Comparison of ENCODE assay signal across 13 cellular contexts in the genomic region with DNA sequence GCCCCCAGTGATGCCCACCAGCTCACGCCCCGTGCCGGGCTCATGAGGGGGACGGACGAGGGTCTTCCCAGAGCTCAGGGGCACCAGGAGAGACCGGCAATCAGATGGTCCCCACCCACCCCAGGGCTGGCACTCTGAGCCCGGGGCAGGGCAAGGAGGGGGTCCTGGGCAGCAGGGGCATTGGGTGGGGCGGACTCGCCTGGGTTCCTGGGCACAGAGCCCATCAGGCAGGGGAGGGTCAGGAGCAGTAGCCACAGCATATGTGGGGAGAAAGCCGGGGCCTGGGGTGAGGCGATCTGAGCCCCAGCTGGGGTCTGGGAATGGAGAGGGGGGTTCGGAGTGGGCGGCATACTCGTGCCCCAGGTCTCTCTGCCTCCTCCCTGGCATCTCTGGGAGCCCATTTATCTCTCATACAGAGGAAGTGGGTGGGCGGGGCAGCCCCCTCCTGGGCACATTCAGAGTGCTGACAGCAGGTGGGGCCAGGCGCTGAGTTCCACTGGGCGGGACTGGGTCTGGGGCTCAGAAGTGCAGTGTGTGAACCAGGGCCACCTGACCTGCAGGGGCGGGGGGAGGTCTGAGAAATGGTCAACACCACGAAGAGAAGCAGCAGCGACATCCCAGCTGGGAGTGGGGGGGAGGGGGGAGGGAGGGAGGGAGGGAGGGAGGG. TPM values are rescaled to one million over a fixed set of nuclear protein-coding genes. Genes with fewer than 3 reads are reported as not detected.
DNase-seq lines count a peak whose midpoint lies in the region; ATAC-seq, FAIRE-seq and TF ChIP-seq lines count a peak whose summit lies in the region.
"Had no signal": no experiment of that assay in that cellular context is flagged by ENCODE, and none has a peak within 500 bp of the region (broad histone marks: within the 10 kb centered on the region; RNA-seq: fewer than 3 reads in every experiment).

No MANE protein-coding gene starts in this region.

- WGBS in H9 (ENCODE audit: extremely low coverage, insufficient read length, low lambda C conversion rate): no CpG with 5 or more reads among the region's 20 CpGs
- 54% methylated on average over 17 of the region's 20 CpGs; no CpG with 5 or more reads in 1 of the 2 experiments for WGBS in H1 (ENCODE audit: extremely low coverage in 1 of 2, insufficient coverage in 1 of 2, insufficient read length in 1 of 2, insufficient replicate concordance in 2 of 2, low coverage in 1 of 2, low lambda C conversion rate in 2 of 2, missing lambda C conversion rate in 1 of 2), 2 experiments

- peak overlapping the region in 7 of 11 experiments; percentile 45 to 93 (median 86); a peak in 15 of 22 replicates for H3K27ac ChIP-seq in BLaER1 treated with 17β-estradiol and CSF1 and Interleukin-3, amounts not matched to agents 10 nM and 100 nM
- H3K27ac ChIP-seq in H9 (ENCODE audit: insufficient read length, low read depth, low read length): no peak overlapping the region
- no peak overlapping the region for H3K27ac ChIP-seq in H1 (ENCODE audit: low read depth, low read length)
- H3K27ac ChIP-seq: foreskin keratinocyte, spleen had no signal

- POLR2A ChIA-PET in H1 (lab: Charles Lee; ENCODE audit: partially characterized antibody): interaction anchor here (0.6 to 0.7 kb wide), 2 partner anchors 11 to 887 kb away, joined by 3 read pairs; no protein-coding TSS in a partner anchor

- CTCF ChIA-PET in H1 (lab: Charles Lee; ENCODE audit: partially characterized antibody): interaction anchor here (1.2 to 4.7 kb wide), 5 partner anchors 9 to 76 kb away, joined by 3 to 35 read pairs (median 4); no protein-coding TSS in a partner anchor

- no peaks in the 10 kb centered on the region for H4K20me1 ChIP-seq in BLaER1 treated with 17β-estradiol and CSF1 and Interleukin-3, amounts not matched to agents 10 nM and 100 nM
- no peaks in the 10 kb centered on the region for H4K20me1 ChIP-seq in H9 (ENCODE audit: control insufficient read depth, insufficient read depth, insufficient read length)
- peaks cover 0 to 2% of the 10 kb centered on the region in 2 experiments for H4K20me1 ChIP-seq in H1 (replicated peaks in 1 of 2; ENCODE audit: control insufficient read depth in 1 of 2, insufficient read depth in 2 of 2, low read length in 2 of 2)

- H3K4me2 ChIP-seq in BLaER1 treated with 17β-estradiol and CSF1 and Interleukin-3, amounts not matched to agents 10 nM and 100 nM: peak overlapping the region; percentile 16 to 99 (median 94); a peak in 19 of 22 replicates
- H3K4me2 ChIP-seq in H9 (ENCODE audit: insufficient read depth, insufficient read length, low read length): peak overlapping the region; percentile 68
- H3K4me2 ChIP-seq in H1 (ENCODE audit: insufficient read depth in 1 of 2, low read depth in 2 of 2, low read length in 2 of 2): peak overlapping the region; percentile 51 to 73

- no peak overlapping the region for H2BK120ac ChIP-seq in H9 (ENCODE audit: low read depth, low read length, poor library complexity, severe bottlenecking)
- H2BK120ac ChIP-seq in H1 (replicated peaks; ENCODE audit: low read depth, low read length): no peak overlapping the region

- H2BK5ac ChIP-seq in H9 (ENCODE audit: insufficient read length, low read length): no peak overlapping the region
- H2BK5ac ChIP-seq in H1 (ENCODE audit: low read depth, low read length): no peak overlapping the region

- H3K9ac ChIP-seq in BLaER1 treated with 17β-estradiol and CSF1 and Interleukin-3, amounts not matched to agents 10 nM and 100 nM: peak overlapping the region in 8 of 11 experiments; percentile 8 to 83 (median 64); a peak in 11 of 22 replicates
- H3K9ac ChIP-seq in H9 (ENCODE audit: extremely low read depth, insufficient read length, low read length) (no peak overlapping the region), H1 (replicated peaks in 1 of 4; ENCODE audit: extremely low read depth in 1 of 4, low read depth in 3 of 4, low read length in 3 of 4) (no peak overlapping the region)

- TF ChIP-seq CTCF in H9 (conservative IDR thresholded peaks at IDR 0.05): no peak
- TF ChIP-seq CTCF in H1 (IDR thresholded peaks at IDR 0.05; ENCODE audit: control extremely low read depth in 1 of 3, insufficient read depth in 1 of 3, low read depth in 1 of 3, low read length in 3 of 3): no peak

- no peak overlapping the region for H2AK5ac ChIP-seq in H9 (ENCODE audit: insufficient read length, low read length)
- H2AK5ac ChIP-seq in H1 (ENCODE audit: low read depth, low read length): no peak overlapping the region

- H3K14ac ChIP-seq in H9 (ENCODE audit: insufficient read depth, low read length) (no peak overlapping the region), H1 (ENCODE audit: insufficient read length) (no peak overlapping the region)

- H3K4ac ChIP-seq in H9 (ENCODE audit: low read depth, low read length) (no peak overlapping the region), H1 (replicated peaks; ENCODE audit: insufficient read length, low read depth, low read length) (no peak overlapping the region)

- H2BK20ac ChIP-seq in H9 (ENCODE audit: low read depth, low read length, poor library complexity, severe bottlenecking) (no peak overlapping the region), H1 (ENCODE audit: low read length) (no peak overlapping the region)

- no peaks in the 10 kb centered on the region for H3K23me2 ChIP-seq in H9 (ENCODE audit: insufficient read length, low read depth, low read length, poor library complexity, severe bottlenecking)
- H3K23me2 ChIP-seq in H1 (ENCODE audit: low read depth, low read length): peaks cover 3% of the 10 kb centered on the region; the same call in 1 of the 2 replicates

- H3K4me3 Mint-ChIP-seq in H9: peak overlapping the region; percentile 40 to 78

- H3K27me3 ChIP-seq in BLaER1 treated with 17β-estradiol and CSF1 and Interleukin-3, amounts not matched to agents 10 nM and 100 nM: peaks cover 4 to 44% (median 12%) of the 10 kb centered on the region in 11 experiments; a peak in 16 of 22 replicates
- H3K27me3 ChIP-seq in H9 (ENCODE audit: insufficient read depth, low read length) (peaks cover 7% of the 10 kb centered on the region; the same call in 1 of the 2 replicates), H1 (replicated peaks in 1 of 4; ENCODE audit: control insufficient read depth in 3 of 4, extremely low read depth in 1 of 4, insufficient read depth in 3 of 4, low read length in 3 of 4) (peaks cover 7 to 39% (median 26%) of the 10 kb centered on the region in 4 experiments)

- H3K23ac ChIP-seq in H9 (ENCODE audit: insufficient read length, low read depth, low read length) (no peak overlapping the region), H1 (ENCODE audit: insufficient read length) (no peak overlapping the region)

- H3K36me3 Mint-ChIP-seq in H9 (ENCODE audit: insufficient read depth in 1 of 3, low read depth in 3 of 3): no peaks in the 10 kb centered on the region

- H3K56ac ChIP-seq in H9 (ENCODE audit: insufficient read length, low read depth, low read length) (no peak overlapping the region), H1 (replicated peaks; ENCODE audit: insufficient read length, low read depth, low read length) (no peak overlapping the region)

- peak; percentile 67 for DNase-seq in H9
- DNase-seq in H1 (ENCODE audit: low read depth in 1 of 2, low spot score in 2 of 2): no peak
- DNase-seq in ureter (ENCODE audit: low spot score): no peak
- no peak for DNase-seq in NCI-H128 (lab: John Stamatoyannopoulos, UW; ENCODE audit: unreplicated experiment)
- DNase-seq: activated CD4-positive, alpha-beta T cell treated with anti-CD3 and anti-CD28 coated beads, Interleukin-2, amount 50 U/mL, for 4 hours; foreskin keratinocyte; kidney glomerular epithelial cell; spleen had no signal

- H4K91ac ChIP-seq in H9 (ENCODE audit: insufficient read length, low read depth, low read length) (no peak overlapping the region), H1 (replicated peaks; ENCODE audit: insufficient read length, low read length) (no peak overlapping the region)

- no peaks in the 10 kb centered on the region for H3K9me3 ChIP-seq in BLaER1 treated with 17β-estradiol and CSF1 and Interleukin-3, amounts not matched to agents 10 nM and 100 nM (replicated peaks in 1 of 11)
- H3K9me3 ChIP-seq in H9 (ENCODE audit: control insufficient read depth, low read depth, low read length) (no peaks in the 10 kb centered on the region), H1 (ENCODE audit: insufficient read depth in 2 of 2, low read depth in 1 of 2, low read length in 1 of 2) (no peaks in the 10 kb centered on the region)
- H3K9me3 ChIP-seq: spleen had no signal

- H3K36me3 ChIP-seq in BLaER1 treated with 17β-estradiol and CSF1 and Interleukin-3, amounts not matched to agents 10 nM and 100 nM: no peaks in the 10 kb centered on the region
- no peaks in the 10 kb centered on the region for H3K36me3 ChIP-seq in H1 (ENCODE audit: control insufficient read depth in 2 of 4, insufficient read depth in 4 of 4, low read length in 3 of 4)
- H3K36me3 ChIP-seq: spleen had no signal

- peaks cover 36 to 70% (median 65%) of the 10 kb centered on the region in 10 experiments for H3K4me1 ChIP-seq in BLaER1 treated with 17β-estradiol and CSF1 and Interleukin-3, amounts not matched to agents 10 nM and 100 nM
- no peaks in the 10 kb centered on the region; the same call in 1 of the 2 replicates for H3K4me1 ChIP-seq in H9 (ENCODE audit: insufficient read depth, low read length)
- peaks cover 3 to 24% (median 13%) of the 10 kb centered on the region in 4 experiments; a peak in 6 of 7 replicates for H3K4me1 ChIP-seq in H1 (replicated peaks in 1 of 4; ENCODE audit: control insufficient read depth in 3 of 4, insufficient read depth in 4 of 4, low read length in 3 of 4)
- H3K4me1 ChIP-seq: foreskin keratinocyte had no signal

- TF ChIP-seq POLR2A in H1 (IDR thresholded peaks at IDR 0.05; ENCODE audit: control extremely low read depth in 1 of 2, low read depth in 2 of 2, low read length in 2 of 2): no peak

- H3K9me3 Mint-ChIP-seq in H9: no peaks in the 10 kb centered on the region

- H4K8ac ChIP-seq in H9 (replicated peaks; ENCODE audit: insufficient read length, low read depth, low read length) (no peak overlapping the region), H1 (ENCODE audit: extremely low read depth, insufficient read depth, low read length) (peak overlapping the region; percentile 85; the same call in 1 of the 2 replicates)

- H3K4me1 Mint-ChIP-seq in H9: peaks cover 23 to 40% of the 10 kb centered on the region in 2 experiments

- no peak overlapping the region for H2BK15ac ChIP-seq in H9 (ENCODE audit: low read depth, low read length)
- H2BK15ac ChIP-seq in H1 (ENCODE audit: low read length): no peak overlapping the region

- no peak overlapping the region for H4K5ac ChIP-seq in H9 (ENCODE audit: insufficient read length, low read depth, low read length)
- H4K5ac ChIP-seq in H1 (ENCODE audit: insufficient read length, low read depth, low read length): no peak overlapping the region

- no peak for FAIRE-seq in H1 (lab: Jason Lieb, UNC)
- FAIRE-seq: GM12878 had no signal

- no peak overlapping the region for H2BK12ac ChIP-seq in H9 (ENCODE audit: insufficient read length, low read depth, low read length)
- H2BK12ac ChIP-seq in H1 (ENCODE audit: low read depth, low read length): no peak overlapping the region

- H3K79me2 ChIP-seq in H9 (ENCODE audit: insufficient read depth, low read length) (no peaks in the 10 kb centered on the region), H1 (ENCODE audit: control insufficient read depth in 1 of 2, insufficient read depth in 2 of 2, low read length in 2 of 2) (no peaks in the 10 kb centered on the region)

- no peak for ATAC-seq in HG03354 (IDR thresholded peaks at IDR 0.05; ENCODE audit: poor library complexity, severe bottlenecking, unreplicated experiment)
- ATAC-seq: foreskin keratinocyte, GM12878 had no signal

- peaks cover 73% of the 10 kb centered on the region for H3K27me3 Mint-ChIP-seq in H9 (ENCODE audit: low read depth)

- TF ChIP-seq RAD21 in H1 (IDR thresholded peaks at IDR 0.05 in 1 of 2, conservative IDR thresholded peaks at IDR 0.05 in 1 of 2; ENCODE audit: low read depth in 2 of 2, low read length in 2 of 2): no peak

- TF ChIP-seq EP300 in H1 (IDR thresholded peaks at IDR 0.05; ENCODE audit: borderline replicate concordance in 1 of 2, low read depth in 2 of 2, low read length in 2 of 2): no peak

- no peaks in the 10 kb centered on the region for H3K79me1 ChIP-seq in H9 (ENCODE audit: insufficient read depth, low read depth, low read length, poor library complexity, severe bottlenecking)
- no peaks in the 10 kb centered on the region for H3K79me1 ChIP-seq in H1 (ENCODE audit: low read depth, low read length)

- no peak overlapping the region; a peak in 1 of 20 replicates for H3K4me3 ChIP-seq in BLaER1 treated with 17β-estradiol and CSF1 and Interleukin-3, amounts not matched to agents 10 nM and 100 nM
- H3K4me3 ChIP-seq in H1 (ENCODE audit: extremely low read depth in 1 of 4, insufficient read depth in 2 of 4, low read depth in 3 of 4, low read length in 4 of 4): peak overlapping the region in 3 of 4 experiments; percentile 11 to 55 (median 12); a peak in 6 of 8 replicates
- H3K4me3 ChIP-seq: GM12878, spleen had no signal

- H3K18ac ChIP-seq in H9 (ENCODE audit: insufficient read length, low read depth, low read length) (no peak overlapping the region), H1 (ENCODE audit: extremely low read depth, low read length) (no peak overlapping the region)

- H2AFZ ChIP-seq in H9 (ENCODE audit: low read length): no peak overlapping the region
- no peak overlapping the region for H2AFZ ChIP-seq in H1 (ENCODE audit: low read length)

- no peak overlapping the region for H3T11ph ChIP-seq in H9 (ENCODE audit: low read length)

- H3K27ac Mint-ChIP-seq in H9: no peak overlapping the region

RNA-seq across cellular contexts. Expression of a gene that starts 20.5 kb away (rescaled TPM):
- 286 and 290 TPM in 2 replicates for total RNA-seq in H9 (2021)
- total RNA-seq in H1 (2021; fragmentation: NEBNext Ultra II Directional; extraction: Animal tissue kit (Norgen Biotek cat#: 25700)): 268 and 272 TPM in 2 replicates
- 148 and 162 TPM in 2 replicates for polyA plus RNA-seq in H1 (2011; rRNA removed)
- 142 TPM for polyA plus RNA-seq in H1 (2011; cell fraction: cytosol; rRNA removed)
- polyA plus RNA-seq in H1 (2011; cell fraction: nucleus; rRNA removed): 143 TPM
- 186 to 197 TPM (median 190 TPM) in 4 replicates for polyA plus RNA-seq in H1 (2012, experiment 1 of 2)
- polyA plus RNA-seq in H1 (2012, experiment 2 of 2): 278 TPM
- 202 TPM for polyA plus RNA-seq in H1 (2013, experiment 1 of 2)
- polyA plus RNA-seq in H1 (2013, experiment 2 of 2): 204 TPM
- 87.2 and 89.0 TPM in 2 replicates for polyA minus RNA-seq in H1 (2011; rRNA and poly(A)+ RNA removed)
- 84.7 TPM for polyA minus RNA-seq in H1 (2011; cell fraction: cytosol; rRNA and poly(A)+ RNA removed)
- polyA minus RNA-seq in H1 (2011; cell fraction: nucleus; rRNA and poly(A)+ RNA removed): 99.4 TPM
- 150 TPM for total RNA-seq in ureter

RNA-seq across cellular contexts. Expression of a gene that starts 33.1 kb away (rescaled TPM):
- total RNA-seq in H9 (2021) (not detected in 2 replicates), ureter (5.0 TPM)
- not detected in 2 replicates for total RNA-seq in H1 (2021; fragmentation: NEBNext Ultra II Directional; extraction: Animal tissue kit (Norgen Biotek cat#: 25700))
- polyA plus RNA-seq in H1 (2011; rRNA removed): 0.26 and 0.61 TPM in 2 replicates
- polyA plus RNA-seq in H1 (2011; cell fraction: cytosol; rRNA removed): 0.62 TPM
- 8.5 TPM for polyA plus RNA-seq in H1 (2011; cell fraction: nucleus; rRNA removed)
- polyA plus RNA-seq in H1 (2012, experiment 1 of 2): 0.42 to 1.1 TPM (median 0.70 TPM) in 4 replicates
- polyA plus RNA-seq in H1 (2012, experiment 2 of 2): 0.18 TPM
- 0.36 TPM for polyA plus RNA-seq in H1 (2013, experiment 1 of 2)
- 0.17 TPM for polyA plus RNA-seq in H1 (2013, experiment 2 of 2)
- 0.28 TPM in 1 of 2 replicates, not detected in the other for polyA minus RNA-seq in H1 (2011; rRNA and poly(A)+ RNA removed)
- polyA minus RNA-seq in H1 (2011; cell fraction: cytosol; rRNA and poly(A)+ RNA removed): not detected
- polyA minus RNA-seq in H1 (2011; cell fraction: nucleus; rRNA and poly(A)+ RNA removed): not detected
- total RNA-seq: foreskin keratinocyte, GM12878, LHCN-M2, NCI-H460 had no signal
- polyA plus RNA-seq: foreskin keratinocyte, GM12878 had no signal

RNA-seq across cellular contexts. Expression of a gene that starts 44.5 kb away (rescaled TPM):
- 5.9 and 6.8 TPM in 2 replicates for total RNA-seq in H9 (2021)
- 6.8 and 7.9 TPM in 2 replicates for total RNA-seq in H1 (2021; fragmentation: NEBNext Ultra II Directional; extraction: Animal tissue kit (Norgen Biotek cat#: 25700))
- polyA plus RNA-seq in H1 (2011; rRNA removed): 2.9 and 6.3 TPM in 2 replicates
- polyA plus RNA-seq in H1 (2011; cell fraction: cytosol; rRNA removed): 4.8 TPM
- 33.8 TPM for polyA plus RNA-seq in H1 (2011; cell fraction: nucleus; rRNA removed)
- polyA plus RNA-seq in H1 (2012, experiment 1 of 2): 4.5 to 6.4 TPM (median 5.6 TPM) in 4 replicates
- polyA plus RNA-seq in H1 (2012, experiment 2 of 2): 2.6 TPM
- 5.0 TPM for polyA plus RNA-seq in H1 (2013, experiment 1 of 2)
- polyA plus RNA-seq in H1 (2013, experiment 2 of 2): 3.4 TPM
- polyA minus RNA-seq in H1 (2011; rRNA and poly(A)+ RNA removed): 2.0 and 2.1 TPM in 2 replicates
- polyA minus RNA-seq in H1 (2011; cell fraction: cytosol; rRNA and poly(A)+ RNA removed): 5.7 TPM
- 11.1 TPM for polyA minus RNA-seq in H1 (2011; cell fraction: nucleus; rRNA and poly(A)+ RNA removed)
- total RNA-seq in ureter: 3.9 TPM

RNA-seq across cellular contexts. Expression of a gene that starts 48.4 kb away (rescaled TPM):
- total RNA-seq in H9 (2021) (not detected in 2 replicates), ureter (38.0 TPM)
- total RNA-seq in H1 (2021; fragmentation: NEBNext Ultra II Directional; extraction: Animal tissue kit (Norgen Biotek cat#: 25700)): not detected in 2 replicates
- 0.09 TPM in 2 replicates for polyA plus RNA-seq in H1 (2011; rRNA removed)
- polyA plus RNA-seq in H1 (2011; cell fraction: cytosol; rRNA removed): 0.12 TPM
- polyA plus RNA-seq in H1 (2011; cell fraction: nucleus; rRNA removed): 1.5 TPM
- not detected in 4 replicates for polyA plus RNA-seq in H1 (2012, experiment 1 of 2)
- not detected for polyA plus RNA-seq in H1 (2012, experiment 2 of 2)
- not detected for polyA plus RNA-seq in H1 (2013, experiment 1 of 2)
- polyA plus RNA-seq in H1 (2013, experiment 2 of 2): not detected
- polyA minus RNA-seq in H1 (2011; rRNA and poly(A)+ RNA removed): not detected in 2 replicates
- not detected for polyA minus RNA-seq in H1 (2011; cell fraction: cytosol; rRNA and poly(A)+ RNA removed)
- polyA minus RNA-seq in H1 (2011; cell fraction: nucleus; rRNA and poly(A)+ RNA removed): not detected
- total RNA-seq: foreskin keratinocyte, GM12878, LHCN-M2, NCI-H460 had no signal
- polyA plus RNA-seq: foreskin keratinocyte had no signal

RNA-seq across cellular contexts. Expression of a gene that starts 59.0 kb away (rescaled TPM):
- not detected in 2 replicates for total RNA-seq in H9 (2021)
- total RNA-seq in H1 (2021; fragmentation: NEBNext Ultra II Directional; extraction: Animal tissue kit (Norgen Biotek cat#: 25700)): not detected in 2 replicates
- 0.08 TPM in 1 of 2 replicates, not detected in the other for polyA plus RNA-seq in H1 (2011; rRNA removed)
- 0.06 TPM for polyA plus RNA-seq in H1 (2011; cell fraction: cytosol; rRNA removed)
- 0.50 TPM for polyA plus RNA-seq in H1 (2011; cell fraction: nucleus; rRNA removed)
- not detected in 4 replicates for polyA plus RNA-seq in H1 (2012, experiment 1 of 2)
- not detected for polyA plus RNA-seq in H1 (2012, experiment 2 of 2)
- polyA plus RNA-seq in H1 (2013, experiment 1 of 2): not detected
- polyA plus RNA-seq in H1 (2013, experiment 2 of 2): not detected
- polyA minus RNA-seq in H1 (2011; rRNA and poly(A)+ RNA removed): not detected in 2 replicates
- polyA minus RNA-seq in H1 (2011; cell fraction: cytosol; rRNA and poly(A)+ RNA removed): not detected
- not detected for polyA minus RNA-seq in H1 (2011; cell fraction: nucleus; rRNA and poly(A)+ RNA removed)
- total RNA-seq in ureter: 36.9 TPM
- total RNA-seq: foreskin keratinocyte, GM12878, LHCN-M2, NCI-H460 had no signal
- polyA plus RNA-seq: foreskin keratinocyte, GM12878 had no signal

Comparison
In these comparisons a context has a peak if more than half of its experiments do, and no peak if none do; other contexts are left out.
1. H3K27ac ChIP-seq: peak in BLaER1 treated with 17β-estradiol and CSF1 and Interleukin-3, amounts not matched to agents 10 nM and 100 nM (7 of 11); none in H9 (single experiment) and H1 (single experiment).
2. H3K4me3 ChIP-seq: peak in H1 (3 of 4); none in BLaER1 treated with 17β-estradiol and CSF1 and Interleukin-3, amounts not matched to agents 10 nM and 100 nM (0 of 10).
3. H3K9ac ChIP-seq: peak in BLaER1 treated with 17β-estradiol and CSF1 and Interleukin-3, amounts not matched to agents 10 nM and 100 nM (8 of 11); none in H9 (single experiment) and H1 (0 of 4).
4. Peak in every context shown above with its lines, with median percentiles within 50 percentile points of each other: H3K4me2 ChIP-seq.